24 cellular contexts compared by ENCODE assay signal in the genomic region with DNA sequence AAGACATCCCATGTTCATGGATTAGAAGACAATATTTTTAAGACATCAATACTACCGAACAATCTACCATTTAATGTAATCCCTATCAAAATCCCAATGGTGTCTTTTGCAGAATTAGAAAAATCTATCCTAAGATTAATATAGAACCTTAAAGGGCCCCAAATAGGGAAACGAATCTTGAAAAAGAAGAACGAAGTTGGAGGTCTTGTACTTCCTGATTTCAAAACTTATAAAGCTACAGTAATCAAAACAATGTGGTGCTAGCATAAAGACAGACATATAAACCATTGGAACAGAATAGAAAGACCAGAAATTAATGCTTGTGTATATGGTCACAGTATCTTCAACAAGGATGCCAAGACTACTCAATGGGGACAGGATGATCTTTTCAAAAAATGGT.
"Had no signal": no experiment of that assay in that cellular context is flagged by ENCODE, and none has a peak within 500 bp of the region (broad histone marks: within the 10 kb centered on the region; RNA-seq: fewer than 3 reads in every experiment).

No MANE protein-coding gene starts in this region.

- H3K4me1 Mint-ChIP-seq: activated T-helper 17 cell treated with anti-CD3 and anti-CD28 coated beads, Interleukin-2, amount 50 U/mL, for 72 hours had no signal

- H3K27me3 Mint-ChIP-seq: activated naive CD4-positive, alpha-beta T cell treated with anti-CD3 and anti-CD28 coated beads, Interleukin-2, amount 10 ng/mL, durations not matched to agents 7 days and 5 days; activated naive CD8-positive, alpha-beta T cell treated with anti-CD3 and anti-CD28 coated beads for 36 hours; activated T-helper 17 cell treated with anti-CD3 and anti-CD28 coated beads, Interleukin-2, amount 50 U/mL, for 72 hours; T-cell had no signal

- H3K4me3 ChIP-seq: cardiac muscle cell had no signal

- H3K27me3 ChIP-seq: brain microvascular endothelial cell, cardiac muscle cell had no signal

- DNase-seq: activated CD4-positive, alpha-beta T cell treated with anti-CD3 and anti-CD28 coated beads for 4 hours; activated CD4-positive, alpha-beta T cell treated with anti-CD3 and anti-CD28 coated beads, Interleukin-2, amount 50 U/mL, for 48 hours; activated CD4-positive, CD25-positive, alpha-beta regulatory T cell; activated gamma-delta T cell; activated naive CD4-positive, alpha-beta T cell treated with anti-CD3 and anti-CD28 coated beads, Interleukin-2, amount 10 ng/mL, durations not matched to agents 7 days and 5 days; activated naive CD8-positive, alpha-beta T cell treated with anti-CD3 and anti-CD28 coated beads for 36 hours; activated T-cell treated with anti-CD3 and anti-CD28 coated beads for 4 hours; activated T-cell treated with anti-CD3 and anti-CD28 coated beads, Interleukin-2, amount 50 U/mL, for 48 hours; brain microvascular endothelial cell; IMR-90; KG1; NCI-H1105 treated with DMSO at 0.1 percent for 48 hours; NCI-H146; NCI-H187 treated with DMSO at 0.1 percent for 48 hours; NCI-H2081 treated with DMSO at 0.1 percent for 48 hours; NCI-H446; NCI-H524; SHP77; T-cell; T-helper 2 cell; T1000 had no signal

- ATAC-seq: activated T-helper 17 cell treated with anti-CD3 and anti-CD28 coated beads, Interleukin-2, amount 50 U/mL, for 72 hours; T-cell had no signal

- H3K9me3 Mint-ChIP-seq: activated naive CD8-positive, alpha-beta T cell treated with anti-CD3 and anti-CD28 coated beads for 36 hours; activated T-helper 17 cell treated with anti-CD3 and anti-CD28 coated beads, Interleukin-2, amount 50 U/mL, for 72 hours had no signal

- H3K27ac ChIP-seq: brain microvascular endothelial cell, cardiac muscle cell, VCaP had no signal

- H3K36me3 ChIP-seq: brain microvascular endothelial cell had no signal

- H3K4me3 Mint-ChIP-seq: activated naive CD4-positive, alpha-beta T cell treated with anti-CD3 and anti-CD28 coated beads, Interleukin-2, amount 10 ng/mL, durations not matched to agents 7 days and 5 days; activated naive CD8-positive, alpha-beta T cell treated with anti-CD3 and anti-CD28 coated beads for 36 hours; activated T-helper 17 cell treated with anti-CD3 and anti-CD28 coated beads, Interleukin-2, amount 50 U/mL, for 72 hours; T-cell had no signal

- H3K27ac Mint-ChIP-seq: activated naive CD4-positive, alpha-beta T cell treated with anti-CD3 and anti-CD28 coated beads, Interleukin-2, amount 10 ng/mL, durations not matched to agents 7 days and 5 days; activated naive CD8-positive, alpha-beta T cell treated with anti-CD3 and anti-CD28 coated beads for 36 hours; activated T-helper 17 cell treated with anti-CD3 and anti-CD28 coated beads, Interleukin-2, amount 50 U/mL, for 72 hours; T-cell had no signal
